10 cellular contexts compared by ENCODE assay signal in genomic region chr2:11749646-11750349, GRCh38.
DNase-seq lines count a peak whose midpoint lies in the region; ATAC-seq and TF ChIP-seq lines count a peak whose summit lies in the region.
"Had no signal": no experiment of that assay in that cellular context is flagged by ENCODE, and none has a peak within 500 bp of the region (broad histone marks: within the 10 kb centered on the region; RNA-seq: fewer than 3 reads in every experiment).

No MANE protein-coding gene starts in this region.

- no peak overlapping the region for H2AFZ ChIP-seq in MM.1S (ENCODE audit: low read length)

- peaks cover 74% of the 10 kb centered on the region for H3K4me1 Mint-ChIP-seq in T-helper 2 cell treated with Interferon-gamma antibody and Interleukin-4, amounts not matched to agents 5 μg/mL and 100 μg/mL, for 36 hours (ENCODE audit: low read depth)
- peaks cover 63 to 84% of the 10 kb centered on the region in 2 donors for H3K4me1 Mint-ChIP-seq in stimulated activated naive B cell treated with anti-CD40 and anti-IgM and Interleukin-4, amounts not matched to agents 10 μg/mL and 1 μg/mL and 100 μg/mL, for 72 hours

- peaks cover 76% of the 10 kb centered on the region for H3K79me2 ChIP-seq in MM.1S (ENCODE audit: low read length)

- H3K4me3 ChIP-seq in MM.1S (ENCODE audit: low read length) = peak overlapping the region; percentile 92
- H3K4me3 ChIP-seq in duodenal mucosa (ENCODE audit: low read depth in 1 of 2, low read length in 2 of 2) = peak overlapping the region in 1 of 2 donors; percentile 16

- no peak for DNase-seq in T-helper 2 cell treated with Interferon-gamma antibody and Interleukin-4, amounts not matched to agents 5 μg/mL and 100 μg/mL, for 36 hours (ENCODE audit: low spot score)
- DNase-seq in T-helper 2 cell (no peak), MM.1S (peak; percentile 88), NCI-H1694 (lab: John Stamatoyannopoulos, UW) (no peak), HUDEP-2 (lab: John Stamatoyannopoulos, UW; ENCODE audit: unreplicated experiment in 76 of 76) (no peak), NOMO-1 (lab: John Stamatoyannopoulos, UW; ENCODE audit: unreplicated experiment in 2 of 2) (no peak)
- peak; percentile 43 for DNase-seq in stimulated activated naive B cell treated with anti-CD40 and anti-IgM and Interleukin-4, amounts not matched to agents 10 μg/mL and 1 μg/mL and 100 μg/mL, for 72 hours
- DNase-seq: NCI-H2171 treated with DMSO at 0.1 percent for 48 hours had no signal

- H3K27me3 ChIP-seq in MM.1S (replicated peaks; ENCODE audit: insufficient read depth, low read length) = no peaks in the 10 kb centered on the region
- H3K27me3 ChIP-seq in duodenal mucosa (ENCODE audit: control insufficient read depth in 1 of 2, insufficient read depth in 2 of 2, low read length in 2 of 2) = no peaks in the 10 kb centered on the region

- no peak for TF ChIP-seq CTCF in MM.1S (IDR thresholded peaks at IDR 0.05; ENCODE audit: low read length)

- H3K9ac ChIP-seq in MM.1S (ENCODE audit: low read length) = peak overlapping the region; percentile 94
- H3K9ac ChIP-seq in duodenal mucosa (ENCODE audit: low read depth in 1 of 2, low read length in 2 of 2) = peak overlapping the region; percentile 18 to 72

- ATAC-seq in stimulated activated naive B cell treated with anti-CD40 and anti-IgM and Interleukin-4, amounts not matched to agents 10 μg/mL and 1 μg/mL and 100 μg/mL, for 72 hours (replicated peaks) = peak; percentile 2 to 5

- no peaks in the 10 kb centered on the region for H3K36me3 Mint-ChIP-seq in T-helper 2 cell treated with Interferon-gamma antibody and Interleukin-4, amounts not matched to agents 5 μg/mL and 100 μg/mL, for 36 hours (ENCODE audit: low read depth)
- H3K36me3 Mint-ChIP-seq in stimulated activated naive B cell treated with anti-CD40 and anti-IgM and Interleukin-4, amounts not matched to agents 10 μg/mL and 1 μg/mL and 100 μg/mL, for 72 hours = peaks cover 10 to 11% of the 10 kb centered on the region in 2 donors

- no peaks in the 10 kb centered on the region for H3K9me3 Mint-ChIP-seq in T-helper 2 cell treated with Interferon-gamma antibody and Interleukin-4, amounts not matched to agents 5 μg/mL and 100 μg/mL, for 36 hours
- H3K9me3 Mint-ChIP-seq in stimulated activated naive B cell treated with anti-CD40 and anti-IgM and Interleukin-4, amounts not matched to agents 10 μg/mL and 1 μg/mL and 100 μg/mL, for 72 hours = no peaks in the 10 kb centered on the region

- H3K36me3 ChIP-seq in MM.1S (replicated peaks; ENCODE audit: insufficient read depth, low read length) (no peaks in the 10 kb centered on the region), duodenal mucosa (ENCODE audit: control insufficient read depth in 1 of 2, insufficient read depth in 2 of 2, low read length in 2 of 2) (no peaks in the 10 kb centered on the region)

- H3K9me2 ChIP-seq in MM.1S (replicated peaks; ENCODE audit: insufficient read depth, low read length) = no peaks in the 10 kb centered on the region

- H3K27ac Mint-ChIP-seq in T-helper 2 cell treated with Interferon-gamma antibody and Interleukin-4, amounts not matched to agents 5 μg/mL and 100 μg/mL, for 36 hours = peak overlapping the region; percentile 90
- H3K27ac Mint-ChIP-seq in stimulated activated naive B cell treated with anti-CD40 and anti-IgM and Interleukin-4, amounts not matched to agents 10 μg/mL and 1 μg/mL and 100 μg/mL, for 72 hours = peak overlapping the region; percentile 91

- H3K9me3 ChIP-seq in MM.1S (replicated peaks; ENCODE audit: insufficient read depth, low read length) = no peaks in the 10 kb centered on the region
- H3K9me3 ChIP-seq in duodenal mucosa (ENCODE audit: control insufficient read depth in 1 of 2, low read length in 2 of 2) = no peaks in the 10 kb centered on the region

- peak overlapping the region; percentile 98 for H3K27ac ChIP-seq in MM.1S (ENCODE audit: low read length)
- H3K27ac ChIP-seq in duodenal mucosa (ENCODE audit: low read depth, low read length) = no peak overlapping the region
- H3K27ac ChIP-seq: C4-2B had no signal

- H3F3A ChIP-seq in MM.1S (ENCODE audit: insufficient read depth, low read length) = peaks cover 92% of the 10 kb centered on the region

- peak overlapping the region; percentile 83 for H3K4me2 ChIP-seq in MM.1S (ENCODE audit: low read depth, low read length)

- H3K27me3 Mint-ChIP-seq in T-helper 2 cell treated with Interferon-gamma antibody and Interleukin-4, amounts not matched to agents 5 μg/mL and 100 μg/mL, for 36 hours (ENCODE audit: low read depth) = no peaks in the 10 kb centered on the region
- H3K27me3 Mint-ChIP-seq in stimulated activated naive B cell treated with anti-CD40 and anti-IgM and Interleukin-4, amounts not matched to agents 10 μg/mL and 1 μg/mL and 100 μg/mL, for 72 hours = no peaks in the 10 kb centered on the region

- no peaks in the 10 kb centered on the region for H4K20me1 ChIP-seq in MM.1S (ENCODE audit: insufficient read depth, low read length)

- H3K4me3 Mint-ChIP-seq in T-helper 2 cell treated with Interferon-gamma antibody and Interleukin-4, amounts not matched to agents 5 μg/mL and 100 μg/mL, for 36 hours = peak overlapping the region; percentile 93
- H3K4me3 Mint-ChIP-seq in stimulated activated naive B cell treated with anti-CD40 and anti-IgM and Interleukin-4, amounts not matched to agents 10 μg/mL and 1 μg/mL and 100 μg/mL, for 72 hours = peak overlapping the region; percentile 92 to 96

- H3K4me1 ChIP-seq in MM.1S (ENCODE audit: low read length) (peaks cover 59% of the 10 kb centered on the region), duodenal mucosa (ENCODE audit: control insufficient read depth in 1 of 2, insufficient read depth in 2 of 2, low read length in 2 of 2) (peaks cover 60 to 79% of the 10 kb centered on the region in 2 donors)

Comparison
In these comparisons a context has a peak if more than half of its experiments do, and no peak if none do; other contexts are left out.
1. DNase-seq: peak in MM.1S (single experiment) and stimulated activated naive B cell treated with anti-CD40 and anti-IgM and Interleukin-4, amounts not matched to agents 10 μg/mL and 1 μg/mL and 100 μg/mL, for 72 hours (single experiment); none in T-helper 2 cell treated with Interferon-gamma antibody and Interleukin-4, amounts not matched to agents 5 μg/mL and 100 μg/mL, for 36 hours (single experiment), T-helper 2 cell (0 of 5), NCI-H1694 (single experiment), HUDEP-2 (0 of 76) and NOMO-1 (0 of 2).